In the genomic region with DNA sequence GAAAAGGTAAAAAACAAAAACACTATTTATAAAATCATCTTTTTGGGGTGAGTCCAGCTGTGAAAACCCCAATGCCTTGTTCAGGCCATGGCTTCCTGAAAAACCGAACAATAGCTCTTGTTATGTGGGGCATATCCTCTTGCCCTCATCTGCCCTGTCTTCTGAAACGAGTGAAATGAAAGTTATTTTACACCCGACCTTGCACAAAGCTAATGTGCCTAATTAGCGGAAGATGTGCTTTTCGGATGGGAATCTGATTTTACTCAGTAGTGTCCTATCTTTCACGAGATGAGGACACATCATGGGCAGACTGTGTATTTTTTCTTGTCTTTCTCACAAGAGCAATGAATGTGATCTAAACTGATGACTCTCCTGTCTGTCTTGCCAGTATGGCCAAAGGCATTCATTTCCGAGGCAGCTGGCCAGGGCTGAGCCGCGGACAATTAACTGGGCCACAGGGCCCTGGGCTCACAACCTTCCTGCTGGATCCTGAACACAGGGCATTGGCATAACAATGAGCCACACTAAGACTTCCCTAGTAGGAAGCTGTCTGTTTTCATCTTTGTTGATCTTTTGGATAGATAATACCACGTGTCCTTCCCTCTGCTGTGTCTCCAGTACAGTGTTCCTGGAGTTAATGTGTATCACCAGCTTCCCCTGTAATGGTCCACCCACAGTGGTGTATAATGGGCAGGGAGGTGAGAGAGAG, we compare ENCODE assay signal across 10 cellular contexts.
DNase-seq lines count a peak whose midpoint lies in the region; ATAC-seq and TF ChIP-seq lines count a peak whose summit lies in the region.
"Had no signal": no experiment of that assay in that cellular context is flagged by ENCODE, and none has a peak within 500 bp of the region (broad histone marks: within the 10 kb centered on the region; RNA-seq: fewer than 3 reads in every experiment).

No MANE protein-coding gene starts in this region.

- no peak for TF ChIP-seq CTCF in mesothelial cell of epicardium (IDR thresholded peaks at IDR 0.05; ENCODE audit: unreplicated experiment)

- H3K9me3 ChIP-seq in endocrine pancreas (ENCODE audit: control insufficient read depth, low read length): no peaks in the 10 kb centered on the region

- H3K36me3 Mint-ChIP-seq in mesothelial cell of epicardium: no peaks in the 10 kb centered on the region

- H3K4me1 ChIP-seq in endocrine pancreas (ENCODE audit: control insufficient read depth, insufficient read depth, low read length): peaks cover 16% of the 10 kb centered on the region

- no peaks in the 10 kb centered on the region for H3K27me3 Mint-ChIP-seq in mesothelial cell of epicardium (ENCODE audit: low read depth)
- H3K27me3 Mint-ChIP-seq: stimulated activated naive CD8-positive, alpha-beta T cell treated with anti-CD3 and anti-CD28 coated beads, Interleukin-15, Interleukin-2, amounts not matched to agents 100 ng/mL and 50 ng/mL, for 24 hours had no signal

- no peaks in the 10 kb centered on the region for H3K27me3 ChIP-seq in endocrine pancreas (ENCODE audit: control insufficient read depth, insufficient read depth, low read length)

- no peaks in the 10 kb centered on the region for H3K9me3 Mint-ChIP-seq in mesothelial cell of epicardium
- H3K9me3 Mint-ChIP-seq: stimulated activated naive CD8-positive, alpha-beta T cell treated with anti-CD3 and anti-CD28 coated beads, Interleukin-15, Interleukin-2, amounts not matched to agents 100 ng/mL and 50 ng/mL, for 24 hours had no signal

- no peak for ATAC-seq in HG03039 (IDR thresholded peaks at IDR 0.05; ENCODE audit: unreplicated experiment)
- no peak for ATAC-seq in stimulated activated naive CD8-positive, alpha-beta T cell treated with anti-CD3 and anti-CD28 coated beads, Interleukin-15, Interleukin-2, amounts not matched to agents 100 U/mL and 50 U/mL, for 24 hours

- peak overlapping the region; percentile 83 for H3K27ac Mint-ChIP-seq in mesothelial cell of epicardium
- H3K27ac Mint-ChIP-seq: stimulated activated naive CD8-positive, alpha-beta T cell treated with anti-CD3 and anti-CD28 coated beads, Interleukin-15, Interleukin-2, amounts not matched to agents 100 ng/mL and 50 ng/mL, for 24 hours had no signal

- no peaks in the 10 kb centered on the region for H3K36me3 ChIP-seq in endocrine pancreas (ENCODE audit: control insufficient read depth, insufficient read depth, low read length)

- DNase-seq in COLO668 (lab: John Stamatoyannopoulos, UW; ENCODE audit: unreplicated experiment): peak; percentile 70
- peak; percentile 61 for DNase-seq in NCI-H2227 treated with DMSO at 0.1 percent for 48 hours (lab: John Stamatoyannopoulos, UW)
- no peak for DNase-seq in mesothelial cell of epicardium (ENCODE audit: low spot score in 2 of 2, unreplicated experiment in 2 of 2)
- DNase-seq in SKM-1 (lab: John Stamatoyannopoulos, UW; ENCODE audit: unreplicated experiment): no peak
- DNase-seq in AG08396 (ENCODE audit: low spot score): no peak
- DNase-seq in stimulated activated naive CD8-positive, alpha-beta T cell treated with anti-CD3 and anti-CD28 coated beads, Interleukin-15, Interleukin-2, amounts not matched to agents 100 U/mL and 50 U/mL, for 24 hours: no peak
- DNase-seq: activated CD4-positive, alpha-beta T cell treated with anti-CD3 and anti-CD28 coated beads, Interleukin-2, amount 50 U/mL, for 1 hour had no signal

- H3K4me1 Mint-ChIP-seq in mesothelial cell of epicardium: peaks cover 50% of the 10 kb centered on the region

- H3K4me3 ChIP-seq in endocrine pancreas (ENCODE audit: control insufficient read depth, insufficient read depth, low read length): peak overlapping the region; percentile 22

- no peak overlapping the region for H3K4me3 Mint-ChIP-seq in mesothelial cell of epicardium
- H3K4me3 Mint-ChIP-seq: stimulated activated naive CD8-positive, alpha-beta T cell treated with anti-CD3 and anti-CD28 coated beads, Interleukin-15, Interleukin-2, amounts not matched to agents 100 ng/mL and 50 ng/mL, for 24 hours had no signal

- no peak overlapping the region for H3K9ac ChIP-seq in endocrine pancreas (ENCODE audit: control insufficient read depth, insufficient read depth, low read length)

Comparison
In these comparisons a context has a peak if more than half of its experiments do, and no peak if none do; other contexts are left out.
1. DNase-seq: peak in COLO668 (single experiment) and NCI-H2227 treated with DMSO at 0.1 percent for 48 hours (single experiment); none in mesothelial cell of epicardium (0 of 2), SKM-1 (single experiment), AG08396 (single experiment) and stimulated activated naive CD8-positive, alpha-beta T cell treated with anti-CD3 and anti-CD28 coated beads, Interleukin-15, Interleukin-2, amounts not matched to agents 100 U/mL and 50 U/mL, for 24 hours (single experiment).